ENCODE assay signal across 23 cellular contexts in the genomic region with DNA sequence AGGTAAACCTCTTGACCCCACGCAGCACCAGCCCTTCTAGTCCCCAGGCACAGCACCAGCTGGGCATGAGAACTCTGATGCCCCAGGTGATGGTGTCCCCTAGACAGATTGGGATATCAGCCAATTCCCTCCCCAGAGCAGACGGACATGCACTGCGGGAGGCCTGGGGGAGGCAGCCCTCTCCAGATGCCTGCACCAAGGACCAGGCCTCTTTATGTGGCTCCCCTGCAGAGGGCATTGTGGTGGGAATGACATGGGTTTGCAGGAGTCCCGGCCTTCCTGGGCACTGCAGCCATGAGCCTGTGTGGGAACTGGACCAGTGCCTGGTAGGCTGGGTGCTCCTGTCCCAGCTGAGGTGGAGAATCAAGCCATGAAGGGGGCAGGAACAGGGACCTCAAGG. TPM values are rescaled to one million over a fixed set of nuclear protein-coding genes. Genes with fewer than 3 reads are reported as not detected.
A peak's percentile ranks its signal among the peaks of the same experiment; 100 is the strongest.
DNase-seq lines count a peak whose midpoint lies in the region; ATAC-seq and TF ChIP-seq lines count a peak whose summit lies in the region.
"Had no signal": no experiment of that assay in that cellular context is flagged by ENCODE, and none has a peak within 500 bp of the region (broad histone marks: within the 10 kb centered on the region; RNA-seq: fewer than 3 reads in every experiment).

No MANE protein-coding gene starts in this region.

- WGBS in transverse colon (ENCODE audit: low coverage in 1 of 2), 2 donors, result 73% methylated on average over 3 of the region's 4 CpGs; no CpG with 5 or more reads in 1 of the 2 donors

- peaks cover 0 to 16% (median 3%) of the 10 kb centered on the region in 4 donors for H3K36me3 ChIP-seq in transverse colon
- H3K36me3 ChIP-seq: cardiac muscle cell had no signal

- no peak for DNase-seq in stimulated activated naive CD8-positive, alpha-beta T cell treated with anti-CD3 and anti-CD28 coated beads, Interleukin-15, amount 100 ng/mL, for 72 hours
- no peak for DNase-seq in stimulated activated naive CD8-positive, alpha-beta T cell treated with anti-CD3 and anti-CD28 coated beads, Interleukin-15, Interleukin-2, amounts not matched to agents 100 U/mL and 50 U/mL, for 24 hours
- DNase-seq in NCI-H345 treated with DMSO at 0.1 percent for 48 hours (lab: John Stamatoyannopoulos, UW; ENCODE audit: unreplicated experiment) (peak; percentile 12), dorsolateral prefrontal cortex (no peak), type B pancreatic cell (ENCODE audit: extremely low spot score, unreplicated experiment) (peak; percentile 62), transverse colon (no peak)
- no peak for DNase-seq in activated CD8-positive, alpha-beta memory T cell treated with anti-CD3 and anti-CD28 coated beads for 24 hours
- DNase-seq: ACHN; activated CD4-positive, alpha-beta memory T cell treated with anti-CD3 and anti-CD28 coated beads, Interleukin-2, amount 10 ng/mL, durations not matched to agents 7 days and 5 days; activated effector memory CD4-positive, alpha-beta T cell treated with anti-CD3 and anti-CD28 coated beads, Interleukin-2, amount 50 U/mL, for 16 hours; activated T-cell treated with anti-CD3 and anti-CD28 coated beads for 4 hours; dermis blood vessel endothelial cell; midbrain; NCI-H82; OCI-M1; Right ventricle myocardium superior; sigmoid colon had no signal

- no peak for TF ChIP-seq EP300 in transverse colon (IDR thresholded peaks at IDR 0.05; ENCODE audit: low read depth)

- peak overlapping the region; percentile 74 to 76 for H3K27ac Mint-ChIP-seq in stimulated activated naive CD8-positive, alpha-beta T cell treated with anti-CD3 and anti-CD28 coated beads, Interleukin-15, amount 100 ng/mL, for 72 hours
- H3K27ac Mint-ChIP-seq in type B pancreatic cell, result no peak overlapping the region
- H3K27ac Mint-ChIP-seq: activated CD4-positive, alpha-beta memory T cell treated with anti-CD3 and anti-CD28 coated beads, Interleukin-2, amount 10 ng/mL, durations not matched to agents 7 days and 5 days; natural killer cell treated with Interleukin-12 subunit alpha and Interleukin-12 subunit beta and Interleukin-15 and Interleukin-18, amount 100 ng/mL, for 72 hours had no signal

- no peaks in the 10 kb centered on the region for H3K4me1 ChIP-seq in transverse colon
- H3K4me1 ChIP-seq: left lung, sigmoid colon had no signal

- intact Hi-C loops in dorsolateral prefrontal cortex (cut with DNase I), result no loop called here
- intact Hi-C loops in transverse colon (cut with DNase I; ENCODE audit: low total_unique reads), result no loop called here

- no peaks in the 10 kb centered on the region for H3K9me3 ChIP-seq in transverse colon
- H3K9me3 ChIP-seq: left lung, sigmoid colon had no signal

- ATAC-seq in stimulated activated naive CD8-positive, alpha-beta T cell treated with anti-CD3 and anti-CD28 coated beads, Interleukin-15, amount 100 ng/mL, for 72 hours, result no peak
- ATAC-seq in stimulated activated naive CD8-positive, alpha-beta T cell treated with anti-CD3 and anti-CD28 coated beads, Interleukin-15, Interleukin-2, amounts not matched to agents 100 U/mL and 50 U/mL, for 24 hours, result no peak
- no peak for ATAC-seq in GM21423 (IDR thresholded peaks at IDR 0.05; ENCODE audit: unreplicated experiment)
- ATAC-seq: left lung had no signal

- TF ChIP-seq POLR2A in transverse colon (IDR thresholded peaks at IDR 0.05), result no peak

- H3K27ac ChIP-seq in dorsolateral prefrontal cortex, result peak overlapping the region in 39 of 59 donors; percentile 1 to 75 (median 48)
- no peak overlapping the region for H3K27ac ChIP-seq in transverse colon
- H3K27ac ChIP-seq: C4-2B, cardiac muscle cell, HL-60, left lung, sigmoid colon had no signal

- no peak overlapping the region for H3K4me3 Mint-ChIP-seq in stimulated activated naive CD8-positive, alpha-beta T cell treated with anti-CD3 and anti-CD28 coated beads, Interleukin-15, amount 100 ng/mL, for 72 hours
- H3K4me3 Mint-ChIP-seq in type B pancreatic cell, result no peak overlapping the region
- H3K4me3 Mint-ChIP-seq: activated CD4-positive, alpha-beta memory T cell treated with anti-CD3 and anti-CD28 coated beads, Interleukin-2, amount 10 ng/mL, durations not matched to agents 7 days and 5 days; natural killer cell treated with Interleukin-12 subunit alpha and Interleukin-12 subunit beta and Interleukin-15 and Interleukin-18, amount 100 ng/mL, for 72 hours had no signal

- no peaks in the 10 kb centered on the region for H3K27me3 Mint-ChIP-seq in stimulated activated naive CD8-positive, alpha-beta T cell treated with anti-CD3 and anti-CD28 coated beads, Interleukin-15, amount 100 ng/mL, for 72 hours
- no peaks in the 10 kb centered on the region for H3K27me3 Mint-ChIP-seq in type B pancreatic cell
- H3K27me3 Mint-ChIP-seq: activated CD4-positive, alpha-beta memory T cell treated with anti-CD3 and anti-CD28 coated beads, Interleukin-2, amount 10 ng/mL, durations not matched to agents 7 days and 5 days; natural killer cell treated with Interleukin-12 subunit alpha and Interleukin-12 subunit beta and Interleukin-15 and Interleukin-18, amount 100 ng/mL, for 72 hours had no signal

- no peaks in the 10 kb centered on the region for H3K4me1 Mint-ChIP-seq in stimulated activated naive CD8-positive, alpha-beta T cell treated with anti-CD3 and anti-CD28 coated beads, Interleukin-15, amount 100 ng/mL, for 72 hours
- H3K4me1 Mint-ChIP-seq in type B pancreatic cell (ENCODE audit: unreplicated experiment), result peaks cover 11% of the 10 kb centered on the region
- H3K4me1 Mint-ChIP-seq: activated CD4-positive, alpha-beta memory T cell treated with anti-CD3 and anti-CD28 coated beads, Interleukin-2, amount 10 ng/mL, durations not matched to agents 7 days and 5 days had no signal

- H3K4me3 ChIP-seq in dorsolateral prefrontal cortex (no peak overlapping the region), transverse colon (no peak overlapping the region)
- H3K4me3 ChIP-seq: cardiac muscle cell, left lung, sigmoid colon had no signal

- in situ Hi-C loops in transverse colon (cut with MboI; ENCODE audit: low pct_ligation_motif_present in 1 of 4, low pct_unique_long_range_greater_than_20kb in 1 of 4, low sequenced_read_pairs in 3 of 4), result loop anchor here in 1 of 4 donors (25.0 kb wide), 1 partner anchor 214 kb away; no protein-coding TSS in a partner anchor

- no peaks in the 10 kb centered on the region for H3K9me3 Mint-ChIP-seq in stimulated activated naive CD8-positive, alpha-beta T cell treated with anti-CD3 and anti-CD28 coated beads, Interleukin-15, amount 100 ng/mL, for 72 hours
- H3K9me3 Mint-ChIP-seq in type B pancreatic cell, result no peaks in the 10 kb centered on the region
- H3K9me3 Mint-ChIP-seq: activated CD4-positive, alpha-beta memory T cell treated with anti-CD3 and anti-CD28 coated beads, Interleukin-2, amount 10 ng/mL, durations not matched to agents 7 days and 5 days; natural killer cell treated with Interleukin-12 subunit alpha and Interleukin-12 subunit beta and Interleukin-15 and Interleukin-18, amount 100 ng/mL, for 72 hours had no signal

- peaks cover 4% of the 10 kb centered on the region for H3K36me3 Mint-ChIP-seq in type B pancreatic cell
- H3K36me3 Mint-ChIP-seq: natural killer cell treated with Interleukin-12 subunit alpha and Interleukin-12 subunit beta and Interleukin-15 and Interleukin-18, amount 100 ng/mL, for 72 hours had no signal

- TF ChIP-seq CTCF in dorsolateral prefrontal cortex (IDR thresholded peaks at IDR 0.05 in 54 of 56, conservative IDR thresholded peaks at IDR 0.05 in 2 of 56; ENCODE audit: low read depth in 1 of 56, partially characterized antibody in 56 of 56) (no peak), type B pancreatic cell (conservative IDR thresholded peaks at IDR 0.05) (no peak), transverse colon (IDR thresholded peaks at IDR 0.05) (no peak)

- H3K27me3 ChIP-seq in dorsolateral prefrontal cortex (no peaks in the 10 kb centered on the region), transverse colon (no peaks in the 10 kb centered on the region)
- H3K27me3 ChIP-seq: cardiac muscle cell, left lung, sigmoid colon had no signal

RNA-seq across cellular contexts. Expression of a gene that starts 25.9 kb away (rescaled TPM):
- 10 to 100 TPM; 22.1 to 52.4 (median 37.5) TPM for total RNA-seq in dorsolateral prefrontal cortex
- 16.9 and 25.1 TPM in 2 replicates for total RNA-seq in type B pancreatic cell (ENCODE audit: low replicate concordance)
- 10 to 100 TPM; 11.2 to 18.7 (median 14.9) TPM for total RNA-seq in transverse colon

RNA-seq across cellular contexts. Expression of a gene that starts 55.9 kb away (rescaled TPM):
- 10 to 100 TPM; 16.8 to 59.9 (median 32.5) TPM for total RNA-seq in dorsolateral prefrontal cortex
- total RNA-seq in type B pancreatic cell (ENCODE audit: low replicate concordance), result 47.7 and 66.3 TPM in 2 replicates
- total RNA-seq in transverse colon, result 10 to 100 TPM; 44.9 to 94.6 (median 65.4) TPM

RNA-seq across cellular contexts. Expression of a gene that starts 59.3 kb away (rescaled TPM):
- total RNA-seq in dorsolateral prefrontal cortex, result 100 to 1,000 TPM; 207 to 492 (median 330) TPM
- 112 and 130 TPM in 2 replicates for total RNA-seq in type B pancreatic cell (ENCODE audit: low replicate concordance)
- 100 to 1,000 TPM in 1 of 4 donors, 10 to 100 TPM in 3; 37.1 to 303 (median 57.0) TPM for total RNA-seq in transverse colon

Comparison
In these comparisons a context has a peak if more than half of its experiments do, and no peak if none do; other contexts are left out.
1. DNase-seq: peak in NCI-H345 treated with DMSO at 0.1 percent for 48 hours (single experiment) and type B pancreatic cell (single experiment); none in stimulated activated naive CD8-positive, alpha-beta T cell treated with anti-CD3 and anti-CD28 coated beads, Interleukin-15, amount 100 ng/mL, for 72 hours (0 of 2), stimulated activated naive CD8-positive, alpha-beta T cell treated with anti-CD3 and anti-CD28 coated beads, Interleukin-15, Interleukin-2, amounts not matched to agents 100 U/mL and 50 U/mL, for 24 hours (single experiment), dorsolateral prefrontal cortex (0 of 10), transverse colon (single experiment) and activated CD8-positive, alpha-beta memory T cell treated with anti-CD3 and anti-CD28 coated beads for 24 hours (single experiment).
2. H3K27ac ChIP-seq: peak in dorsolateral prefrontal cortex (39 of 59); none in transverse colon (0 of 4).